ENCODE assay signal across 16 cellular contexts in the genomic region with DNA sequence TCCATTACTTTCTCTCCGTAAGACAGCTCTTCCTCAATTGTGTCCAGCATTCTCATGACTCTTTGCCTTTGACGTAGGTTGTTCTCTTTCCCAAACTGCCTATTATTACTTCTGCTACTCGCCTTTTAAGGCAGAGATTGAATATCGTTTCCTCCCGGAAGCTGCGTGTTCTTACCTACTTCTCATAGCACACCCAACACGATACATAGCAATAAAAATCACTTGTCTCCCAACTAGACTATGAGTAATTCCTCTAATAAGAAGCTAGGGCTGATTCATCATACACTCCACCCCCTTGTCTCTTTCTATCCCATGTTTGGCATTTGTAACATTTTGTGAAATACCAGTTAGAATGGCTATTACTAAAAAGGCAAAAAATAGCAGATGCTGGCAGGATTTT. TPM values are rescaled to one million over a fixed set of nuclear protein-coding genes. Genes with fewer than 3 reads are reported as not detected.
DNase-seq lines count a peak whose midpoint lies in the region; ATAC-seq, FAIRE-seq and TF ChIP-seq lines count a peak whose summit lies in the region.
"Had no signal": no experiment of that assay in that cellular context is flagged by ENCODE, and none has a peak within 500 bp of the region (broad histone marks: within the 10 kb centered on the region; RNA-seq: fewer than 3 reads in every experiment).

No MANE protein-coding gene starts in this region.

- H3F3A ChIP-seq in neural progenitor cell (ENCODE audit: low read depth), result no peaks in the 10 kb centered on the region

- DNase-seq in astrocyte (ENCODE audit: low read depth), result peak; percentile 90
- peak; percentile 50 to 78 for DNase-seq in foreskin keratinocyte
- DNase-seq in NCI-H2029 treated with DMSO at 0.1 percent for 48 hours (lab: John Stamatoyannopoulos, UW), result no peak
- DNase-seq in neural progenitor cell (ENCODE audit: low spot score), result no peak
- DNase-seq: activated CD8-positive, alpha-beta T cell treated with anti-CD3 and anti-CD28 coated beads, Interleukin-2, amount 10 ng/mL, durations not matched to agents 7 days and 5 days; activated gamma-delta T cell treated with Interleukin-2 at 50 U/mL for 16 hours; foreskin melanocyte; NCI-H1105; Peyer's patch; T1000 had no signal

- H3K9ac ChIP-seq in astrocyte (ENCODE audit: low read length) (no peak overlapping the region), neural progenitor cell (no peak overlapping the region)

- H3K27me3 ChIP-seq in astrocyte (ENCODE audit: insufficient read depth, low read length) (no peaks in the 10 kb centered on the region), foreskin keratinocyte (no peaks in the 10 kb centered on the region), neural progenitor cell (no peaks in the 10 kb centered on the region)
- H3K27me3 ChIP-seq: Peyer's patch had no signal

- H3K4me2 ChIP-seq in astrocyte (ENCODE audit: low read length), result peak overlapping the region; percentile 45
- no peak overlapping the region for H3K4me2 ChIP-seq in neural progenitor cell

- no peaks in the 10 kb centered on the region for H3K27me3 Mint-ChIP-seq in astrocyte (ENCODE audit: low read depth, unreplicated experiment)
- H3K27me3 Mint-ChIP-seq in neural progenitor cell (ENCODE audit: insufficient read depth, low read depth), result peaks cover 3% of the 10 kb centered on the region

- H3K36me3 ChIP-seq in HEK293 (ENCODE audit: control insufficient read depth in 2 of 2, insufficient read depth in 1 of 2, low read length in 2 of 2) (peaks cover 0 to 15% of the 10 kb centered on the region in 2 experiments; a peak in 1 of 3 replicates), astrocyte (ENCODE audit: insufficient read depth, low read length) (no peaks in the 10 kb centered on the region), neural progenitor cell (no peaks in the 10 kb centered on the region)
- H3K36me3 ChIP-seq: Peyer's patch had no signal

- FAIRE-seq in astrocyte (lab: Jason Lieb, UNC), result peak; percentile 65

- no peaks in the 10 kb centered on the region for H3K4me1 ChIP-seq in HEK293 (ENCODE audit: control insufficient read depth, insufficient read depth, low read length)
- H3K4me1 ChIP-seq in astrocyte (ENCODE audit: insufficient read depth, low read length), result peaks cover 10% of the 10 kb centered on the region
- peaks cover 10% of the 10 kb centered on the region for H3K4me1 ChIP-seq in foreskin keratinocyte
- no peaks in the 10 kb centered on the region for H3K4me1 ChIP-seq in neural progenitor cell
- H3K4me1 ChIP-seq: Peyer's patch had no signal

- H3K9me3 Mint-ChIP-seq in astrocyte (ENCODE audit: unreplicated experiment), result peaks cover 4% of the 10 kb centered on the region
- peaks cover 3% of the 10 kb centered on the region for H3K9me3 Mint-ChIP-seq in neural progenitor cell
- H3K9me3 Mint-ChIP-seq: natural killer cell treated with Interleukin-12 subunit alpha and Interleukin-12 subunit beta and Interleukin-15 and Interleukin-18, amount 100 ng/mL, for 72 hours had no signal

- peaks cover 22% of the 10 kb centered on the region for H3K4me1 Mint-ChIP-seq in astrocyte (ENCODE audit: low read depth, unreplicated experiment)
- peaks cover 13% of the 10 kb centered on the region for H3K4me1 Mint-ChIP-seq in neural progenitor cell

- TF ChIP-seq CTCF in HEK293 (tag by site-specific recombination; IDR thresholded peaks at IDR 0.05), result no peak
- no peak for TF ChIP-seq CTCF in astrocyte (IDR thresholded peaks at IDR 0.05; ENCODE audit: insufficient read depth, low read depth, low read length)
- TF ChIP-seq CTCF in foreskin keratinocyte (conservative IDR thresholded peaks at IDR 0.05), result no peak
- no peak for TF ChIP-seq CTCF in neural progenitor cell (IDR thresholded peaks at IDR 0.05)

- H2AFZ ChIP-seq in astrocyte (ENCODE audit: low read depth, low read length) (peak overlapping the region; percentile 45), neural progenitor cell (replicated peaks) (no peak overlapping the region)

- POLR2A ChIA-PET in HEK293 (lab: Yijun Ruan, JAX), result no interaction called here

- H3K4me3 ChIP-seq in HEK293 (ENCODE audit: low read depth, low read length), result no peak overlapping the region
- no peak overlapping the region for H3K4me3 ChIP-seq in astrocyte (ENCODE audit: insufficient read depth, low read depth, low read length)
- H3K4me3 ChIP-seq in neural progenitor cell, result no peak overlapping the region
- H3K4me3 ChIP-seq: Peyer's patch, skin epidermis had no signal

- ATAC-seq in foreskin keratinocyte (peak; percentile 98), GM19455 (IDR thresholded peaks at IDR 0.05; ENCODE audit: unreplicated experiment) (no peak), GM19035 (IDR thresholded peaks at IDR 0.05; ENCODE audit: unreplicated experiment) (no peak)
- ATAC-seq: activated CD8-positive, alpha-beta T cell treated with anti-CD3 and anti-CD28 coated beads, Interleukin-2, amount 10 ng/mL, durations not matched to agents 7 days and 5 days; natural killer cell treated with Interleukin-12 subunit alpha and Interleukin-12 subunit beta and Interleukin-15 and Interleukin-18, amount 100 ng/mL, for 72 hours had no signal

- CTCF ChIA-PET in HEK293 (lab: Yijun Ruan, JAX), result no interaction called here

- H3K9me3 ChIP-seq in HEK293 (ENCODE audit: control insufficient read depth, insufficient read depth, low read depth, low read length), result no peaks in the 10 kb centered on the region
- no peaks in the 10 kb centered on the region for H3K9me3 ChIP-seq in astrocyte (ENCODE audit: insufficient read depth, low read depth, low read length)
- no peaks in the 10 kb centered on the region for H3K9me3 ChIP-seq in neural progenitor cell (ENCODE audit: low read depth)
- H3K9me3 ChIP-seq: Peyer's patch had no signal

- H3K79me2 ChIP-seq in astrocyte (ENCODE audit: insufficient read depth, low read length) (no peaks in the 10 kb centered on the region), neural progenitor cell (ENCODE audit: low read depth) (no peaks in the 10 kb centered on the region)

- H3K36me3 Mint-ChIP-seq in astrocyte (ENCODE audit: low read depth, unreplicated experiment), result no peaks in the 10 kb centered on the region
- H3K36me3 Mint-ChIP-seq in neural progenitor cell, result no peaks in the 10 kb centered on the region
- H3K36me3 Mint-ChIP-seq: natural killer cell treated with Interleukin-12 subunit alpha and Interleukin-12 subunit beta and Interleukin-15 and Interleukin-18, amount 100 ng/mL, for 72 hours had no signal

- H4K20me1 ChIP-seq in astrocyte (ENCODE audit: insufficient read depth, low read length) (no peaks in the 10 kb centered on the region), neural progenitor cell (ENCODE audit: low read depth) (no peaks in the 10 kb centered on the region)

- H3K4me3 Mint-ChIP-seq in astrocyte (ENCODE audit: unreplicated experiment) (no peak overlapping the region), neural progenitor cell (no peak overlapping the region)
- H3K4me3 Mint-ChIP-seq: activated CD8-positive, alpha-beta T cell treated with anti-CD3 and anti-CD28 coated beads, Interleukin-2, amount 10 ng/mL, durations not matched to agents 7 days and 5 days; natural killer cell treated with Interleukin-12 subunit alpha and Interleukin-12 subunit beta and Interleukin-15 and Interleukin-18, amount 100 ng/mL, for 72 hours had no signal

- H3K27ac Mint-ChIP-seq in astrocyte (ENCODE audit: unreplicated experiment), result peak overlapping the region; percentile 95
- no peak overlapping the region for H3K27ac Mint-ChIP-seq in neural progenitor cell
- H3K27ac Mint-ChIP-seq: activated CD8-positive, alpha-beta T cell treated with anti-CD3 and anti-CD28 coated beads, Interleukin-2, amount 10 ng/mL, durations not matched to agents 7 days and 5 days; natural killer cell treated with Interleukin-12 subunit alpha and Interleukin-12 subunit beta and Interleukin-15 and Interleukin-18, amount 100 ng/mL, for 72 hours had no signal

- H3K27ac ChIP-seq in HEK293 (ENCODE audit: extremely low read depth, low read depth, low read length) (no peak overlapping the region), astrocyte (ENCODE audit: low read depth, low read length) (peak overlapping the region; percentile 29), foreskin keratinocyte (no peak overlapping the region), neural progenitor cell (no peak overlapping the region)
- H3K27ac ChIP-seq: Peyer's patch had no signal

TF ChIP-seq in HEK293, 187 proteins besides CTCF, POLR2A, EP300 and RAD21:
- TF ChIP-seq SETDB1 (IDR thresholded peaks at IDR 0.05; ENCODE audit: insufficient read length, low read length) (peak; percentile 1), ZNF138 (tag by site-specific recombination; IDR thresholded peaks at IDR 0.05; ENCODE audit: borderline replicate concordance) (no peak), ZNF223 (tag by site-specific recombination; IDR thresholded peaks at IDR 0.05) (no peak)
- TF ChIP-seq, protein P1, sequence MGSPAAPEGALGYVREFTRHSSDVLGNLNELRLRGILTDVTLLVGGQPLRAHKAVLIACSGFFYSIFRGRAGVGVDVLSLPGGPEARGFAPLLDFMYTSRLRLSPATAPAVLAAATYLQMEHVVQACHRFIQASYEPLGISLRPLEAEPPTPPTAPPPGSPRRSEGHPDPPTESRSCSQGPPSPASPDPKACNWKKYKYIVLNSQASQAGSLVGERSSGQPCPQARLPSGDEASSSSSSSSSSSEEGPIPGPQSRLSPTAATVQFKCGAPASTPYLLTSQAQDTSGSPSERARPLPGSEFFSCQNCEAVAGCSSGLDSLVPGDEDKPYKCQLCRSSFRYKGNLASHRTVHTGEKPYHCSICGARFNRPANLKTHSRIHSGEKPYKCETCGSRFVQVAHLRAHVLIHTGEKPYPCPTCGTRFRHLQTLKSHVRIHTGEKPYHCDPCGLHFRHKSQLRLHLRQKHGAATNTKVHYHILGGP (tag by site-specific recombination; IDR thresholded peaks at IDR 0.05), result no peak
- TF ChIP-seq, protein P2, sequence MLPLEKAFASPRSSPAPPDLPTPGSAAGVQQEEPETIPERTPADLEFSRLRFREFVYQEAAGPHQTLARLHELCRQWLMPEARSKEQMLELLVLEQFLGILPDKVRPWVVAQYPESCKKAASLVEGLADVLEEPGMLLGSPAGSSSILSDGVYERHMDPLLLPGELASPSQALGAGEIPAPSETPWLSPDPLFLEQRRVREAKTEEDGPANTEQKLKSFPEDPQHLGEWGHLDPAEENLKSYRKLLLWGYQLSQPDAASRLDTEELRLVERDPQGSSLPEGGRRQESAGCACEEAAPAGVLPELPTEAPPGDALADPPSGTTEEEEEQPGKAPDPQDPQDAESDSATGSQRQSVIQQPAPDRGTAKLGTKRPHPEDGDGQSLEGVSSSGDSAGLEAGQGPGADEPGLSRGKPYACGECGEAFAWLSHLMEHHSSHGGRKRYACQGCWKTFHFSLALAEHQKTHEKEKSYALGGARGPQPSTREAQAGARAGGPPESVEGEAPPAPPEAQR (tag by site-specific recombination; IDR thresholded peaks at IDR 0.05), result no peak
TF ChIP-seq in HEK293: peak in this region for 1.

RNA-seq across cellular contexts. Expression of a gene that starts 55.8 kb away (rescaled TPM):
- total RNA-seq in astrocyte (4.4 and 8.8 TPM in 2 replicates), foreskin keratinocyte (0.11 TPM in 1 of 2 replicates, not detected in the other), neural progenitor cell (ENCODE audit: low replicate concordance) (4.2 and 6.6 TPM in 2 replicates)
- 0.23 TPM in 1 of 2 replicates, not detected in the other for polyA plus RNA-seq in foreskin keratinocyte
- total RNA-seq: activated CD8-positive, alpha-beta T cell treated with anti-CD3 and anti-CD28 coated beads, Interleukin-2, amount 10 ng/mL, durations not matched to agents 7 days and 5 days; HT-29; natural killer cell treated with Interleukin-12 subunit alpha and Interleukin-12 subunit beta and Interleukin-15 and Interleukin-18, amount 100 ng/mL, for 72 hours had no signal

Comparison
In these comparisons a context has a peak if more than half of its experiments do, and no peak if none do; other contexts are left out.
1. DNase-seq: peak in astrocyte (single experiment) and foreskin keratinocyte (2 of 2); none in NCI-H2029 treated with DMSO at 0.1 percent for 48 hours (single experiment) and neural progenitor cell (single experiment).